Comparison of ENCODE assay signal across 8 cellular contexts in the genomic region with DNA sequence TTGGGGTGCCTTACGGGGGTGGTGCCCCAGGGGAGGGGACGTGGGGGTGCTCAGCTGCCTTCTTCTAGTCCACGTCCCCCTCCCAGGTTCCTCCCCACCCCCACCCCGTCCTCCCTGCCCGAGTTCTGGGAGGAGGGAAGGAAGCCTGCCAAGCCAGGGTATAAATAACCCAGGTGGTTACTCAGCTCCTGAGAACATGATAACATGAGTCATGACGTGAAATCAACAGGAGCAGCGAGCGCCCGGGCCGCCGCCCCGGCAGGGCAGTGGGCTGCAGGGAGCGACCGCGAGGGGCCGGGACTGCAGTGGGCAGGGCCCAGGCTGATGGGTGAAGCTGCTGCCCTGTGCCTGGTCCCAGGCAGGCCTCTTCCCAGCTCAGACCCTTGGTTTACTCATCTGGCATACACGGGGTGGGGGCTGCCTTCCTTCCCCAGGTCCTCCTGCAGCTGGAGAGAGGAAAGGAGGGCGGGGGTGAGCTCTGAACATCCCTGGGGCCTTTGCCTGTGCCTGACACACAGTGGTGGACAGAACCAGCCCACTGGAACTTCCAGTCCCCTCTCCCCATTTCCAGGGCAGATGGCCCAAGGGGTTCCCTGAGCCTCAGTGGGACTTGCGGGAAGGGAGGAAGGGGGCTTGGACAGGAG. TPM values are rescaled to one million over a fixed set of nuclear protein-coding genes. Genes with fewer than 3 reads are reported as not detected.
DNase-seq lines count a peak whose midpoint lies in the region; ATAC-seq and TF ChIP-seq lines count a peak whose summit lies in the region.

No MANE protein-coding gene starts in this region.

- ATAC-seq in GM21619 (IDR thresholded peaks at IDR 0.05; ENCODE audit: unreplicated experiment) (no peak), HG02678 (IDR thresholded peaks at IDR 0.05; ENCODE audit: unreplicated experiment) (no peak)

- no peaks in the 10 kb centered on the region for H3K36me3 Mint-ChIP-seq in T-helper 2 cell treated with Interferon-gamma antibody and Interleukin-4, amounts not matched to agents 5 μg/mL and 100 μg/mL, for 36 hours (ENCODE audit: low read depth)

- H3K9me3 Mint-ChIP-seq in T-helper 2 cell treated with Interferon-gamma antibody and Interleukin-4, amounts not matched to agents 5 μg/mL and 100 μg/mL, for 36 hours, result no peaks in the 10 kb centered on the region

- H3K27ac ChIP-seq in breast epithelium, result peak overlapping the region; percentile 44 to 70
- no peak overlapping the region for H3K27ac ChIP-seq in transverse colon

- peak overlapping the region in 1 of 3 donors; percentile 36 for H3K4me3 ChIP-seq in breast epithelium
- H3K4me3 ChIP-seq in transverse colon, result no peak overlapping the region

- no peak overlapping the region for H3K4me3 Mint-ChIP-seq in T-helper 2 cell treated with Interferon-gamma antibody and Interleukin-4, amounts not matched to agents 5 μg/mL and 100 μg/mL, for 36 hours

- no peak for TF ChIP-seq POLR2A in breast epithelium (IDR thresholded peaks at IDR 0.05)
- TF ChIP-seq POLR2A in transverse colon (IDR thresholded peaks at IDR 0.05), result no peak

- H3K27me3 ChIP-seq in breast epithelium, result no peaks in the 10 kb centered on the region
- peaks cover 51% of the 10 kb centered on the region for H3K27me3 ChIP-seq in transverse colon

- H3K27ac Mint-ChIP-seq in T-helper 2 cell treated with Interferon-gamma antibody and Interleukin-4, amounts not matched to agents 5 μg/mL and 100 μg/mL, for 36 hours, result no peak overlapping the region

- peaks cover 17% of the 10 kb centered on the region for H3K4me1 Mint-ChIP-seq in T-helper 2 cell treated with Interferon-gamma antibody and Interleukin-4, amounts not matched to agents 5 μg/mL and 100 μg/mL, for 36 hours (ENCODE audit: low read depth)

- H3K27me3 Mint-ChIP-seq in T-helper 2 cell treated with Interferon-gamma antibody and Interleukin-4, amounts not matched to agents 5 μg/mL and 100 μg/mL, for 36 hours (ENCODE audit: low read depth), result peaks cover 12% of the 10 kb centered on the region

- H3K9me3 ChIP-seq in breast epithelium (no peaks in the 10 kb centered on the region), transverse colon (no peaks in the 10 kb centered on the region)

- 15% methylated on average over 18 of the region's 19 CpGs; no CpG with 5 or more reads in 1 of the 2 donors for WGBS in transverse colon (ENCODE audit: low coverage in 1 of 2), 2 donors

- TF ChIP-seq EP300 in transverse colon (IDR thresholded peaks at IDR 0.05; ENCODE audit: low read depth), result no peak

- peak; percentile 62 for DNase-seq in T-helper 2 cell treated with Interferon-gamma antibody and Interleukin-4, amounts not matched to agents 5 μg/mL and 100 μg/mL, for 36 hours (ENCODE audit: low spot score)
- no peak for DNase-seq in T-helper 2 cell
- peak; percentile 82 for DNase-seq in NCI-H69 (lab: John Stamatoyannopoulos, UW)
- peak in 1 of 2 donors; percentile 73 for DNase-seq in breast epithelium (ENCODE audit: low spot score in 2 of 2)
- DNase-seq in kidney tubule cell (ENCODE audit: low spot score), result peak; percentile 94
- peak; percentile 38 for DNase-seq in transverse colon

- in situ Hi-C loops in transverse colon (cut with MboI; ENCODE audit: low pct_ligation_motif_present in 1 of 4, low pct_unique_long_range_greater_than_20kb in 1 of 4, low sequenced_read_pairs in 3 of 4), result no loop called here

- TF ChIP-seq CTCF in breast epithelium (IDR thresholded peaks at IDR 0.05), result no peak
- no peak for TF ChIP-seq CTCF in transverse colon (IDR thresholded peaks at IDR 0.05)

- peaks cover 0 to 13% of the 10 kb centered on the region in 2 donors for H3K4me1 ChIP-seq in breast epithelium
- H3K4me1 ChIP-seq in transverse colon, result peaks cover 10 to 24% (median 17%) of the 10 kb centered on the region in 4 donors

- H3K36me3 ChIP-seq in breast epithelium (no peaks in the 10 kb centered on the region), transverse colon (no peaks in the 10 kb centered on the region)

- intact Hi-C loops in breast epithelium (cut with DNase I; ENCODE audit: low total_unique reads) (no loop called here), transverse colon (cut with DNase I; ENCODE audit: low total_unique reads) (no loop called here)

RNA-seq across cellular contexts. Expression of gene PDGFB, which starts 8.8 kb away (rescaled TPM):
- total RNA-seq in breast epithelium (10 to 100 TPM in 1 of 3 donors, 1 to 10 TPM in 2; 5.3 to 11.1 (median 8.5) TPM), transverse colon (1 to 10 TPM; 2.7 to 7.5 (median 4.0) TPM)

Comparison
In these comparisons a context has a peak if more than half of its experiments do, and no peak if none do; other contexts are left out.
1. DNase-seq: peak in T-helper 2 cell treated with Interferon-gamma antibody and Interleukin-4, amounts not matched to agents 5 μg/mL and 100 μg/mL, for 36 hours (single experiment), NCI-H69 (single experiment), kidney tubule cell (single experiment) and transverse colon (single experiment); none in T-helper 2 cell (0 of 5).
2. H3K27ac ChIP-seq: peak in breast epithelium (2 of 2); none in transverse colon (0 of 4).